Comparison of ENCODE assay signal across 20 cellular contexts in the genomic region with DNA sequence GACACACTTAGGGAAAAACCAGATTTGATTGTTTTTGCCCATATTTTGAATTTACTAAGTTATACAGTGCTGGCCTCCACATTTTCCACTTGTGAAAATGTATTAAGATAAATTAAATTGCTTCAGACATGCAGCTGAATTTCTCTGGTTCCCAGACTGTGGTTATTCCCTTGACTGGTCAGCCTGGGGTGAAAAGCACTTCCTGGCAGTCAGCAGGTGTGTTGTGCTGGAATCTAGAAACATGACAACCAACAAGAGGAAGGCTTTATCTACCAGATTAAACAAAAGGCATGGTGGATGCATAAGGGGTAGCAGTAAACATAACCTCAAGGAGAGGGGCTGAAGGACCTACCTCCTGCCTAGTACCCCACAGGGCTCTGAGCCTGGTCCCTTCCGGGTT.
DNase-seq lines count a peak whose midpoint lies in the region; ATAC-seq and TF ChIP-seq lines count a peak whose summit lies in the region.
"Had no signal": no experiment of that assay in that cellular context is flagged by ENCODE, and none has a peak within 500 bp of the region (broad histone marks: within the 10 kb centered on the region; RNA-seq: fewer than 3 reads in every experiment).

No MANE protein-coding gene starts in this region.

- TF ChIP-seq CTCF in psoas muscle (IDR thresholded peaks at IDR 0.05) = no peak

- ATAC-seq in SK-N-SH treated with all-trans-retinoic acid at 6 μM for 48 hours (peak; percentile 21; the same call in 1 of the 3 replicates), psoas muscle (peak in 1 of 4 donors; percentile 12)
- ATAC-seq: esophagus mucosa had no signal

- H3K9me3 ChIP-seq in psoas muscle = no peaks in the 10 kb centered on the region
- H3K9me3 ChIP-seq: MG63 had no signal

- H3K27me3 ChIP-seq in psoas muscle (ENCODE audit: insufficient read depth in 3 of 3, low read length in 2 of 3) = no peaks in the 10 kb centered on the region
- H3K27me3 ChIP-seq: MG63 had no signal

- WGBS in psoas muscle, 3 donors = 79 to 100% (median 87%) methylated on average over 1 of the region's 1 CpG

- intact Hi-C loops in psoas muscle (cut with DNase I) = no loop called here

- no peak overlapping the region for H3K4me3 ChIP-seq in psoas muscle
- H3K4me3 ChIP-seq: MG63 had no signal

- H3K36me3 ChIP-seq in psoas muscle (ENCODE audit: insufficient read depth in 1 of 2, low read depth in 1 of 2) = no peaks in the 10 kb centered on the region
- H3K36me3 ChIP-seq: MG63 had no signal

- peak; percentile 2 for DNase-seq in Caki2 (ENCODE audit: low read depth)
- peak; percentile 82 for DNase-seq in glomerular visceral epithelial cell (ENCODE audit: extremely low spot score)
- no peak for DNase-seq in psoas muscle
- no peak for DNase-seq in NOMO-1 (lab: John Stamatoyannopoulos, UW; ENCODE audit: unreplicated experiment in 2 of 2)
- no peak for DNase-seq in GM03348 (ENCODE audit: low spot score)
- DNase-seq in DMS79 (lab: John Stamatoyannopoulos, UW) = no peak
- no peak for DNase-seq in effector CD8-positive, alpha-beta T cell (lab: John Stamatoyannopoulos, UW)
- DNase-seq: activated CD4-positive, alpha-beta T cell treated with anti-CD3 and anti-CD28 coated beads, Interleukin-2, amount 50 U/mL, for 48 hours; activated naive CD4-positive, alpha-beta T cell treated with anti-CD3 and anti-CD28 coated beads for 36 hours; activated T-cell treated with anti-CD3 and anti-CD28 coated beads, Interleukin-2, amount 50 U/mL, for 1 hour; aorta; CD8-positive, alpha-beta memory T cell; glutamatergic neuron; immature natural killer cell; MG63; midbrain; NCI-H1694; stimulated activated naive CD4-positive, alpha-beta T cell had no signal

- H3K27ac ChIP-seq in psoas muscle = peak overlapping the region; percentile 42

- in situ Hi-C loops in Caki2 (cut with HindIII; ENCODE audit: low pct_unique_long_range_greater_than_20kb, low sequenced_read_pairs) = no loop called here

- H3K4me1 ChIP-seq in psoas muscle = peaks cover 19% of the 10 kb centered on the region

TF ChIP-seq in SK-N-SH treated with all-trans-retinoic acid at 6 μM for 48 hours, 23 proteins besides CTCF, POLR2A, EP300 and RAD21:
- TF ChIP-seq BACH2 (CRISPR knock-in tag; IDR thresholded peaks at IDR 0.05; ENCODE audit: borderline replicate concordance) (no peak), TCF4 (CRISPR knock-in tag; IDR thresholded peaks at IDR 0.05; ENCODE audit: borderline replicate concordance) (no peak), GLIS3 (CRISPR knock-in tag; IDR thresholded peaks at IDR 0.05) (no peak), ZFP3 (CRISPR knock-in tag; IDR thresholded peaks at IDR 0.05) (no peak), CSDC2 (CRISPR knock-in tag; IDR thresholded peaks at IDR 0.05) (no peak), ARNTL (CRISPR knock-in tag; IDR thresholded peaks at IDR 0.05; ENCODE audit: borderline replicate concordance, low read depth) (no peak), ZNF8 (CRISPR knock-in tag; IDR thresholded peaks at IDR 0.05) (no peak), ESRRG (CRISPR knock-in tag; IDR thresholded peaks at IDR 0.05) (no peak), ISL1 (CRISPR knock-in tag; IDR thresholded peaks at IDR 0.05) (no peak), OSR1 (CRISPR knock-in tag; IDR thresholded peaks at IDR 0.05) (no peak), ZFP30 (CRISPR knock-in tag; IDR thresholded peaks at IDR 0.05) (no peak), ZNF70 (CRISPR knock-in tag; IDR thresholded peaks at IDR 0.05) (no peak), SNAI2 (CRISPR knock-in tag; IDR thresholded peaks at IDR 0.05) (no peak), ZC3H10 (CRISPR knock-in tag; IDR thresholded peaks at IDR 0.05) (no peak)
- TF ChIP-seq, protein P1, sequence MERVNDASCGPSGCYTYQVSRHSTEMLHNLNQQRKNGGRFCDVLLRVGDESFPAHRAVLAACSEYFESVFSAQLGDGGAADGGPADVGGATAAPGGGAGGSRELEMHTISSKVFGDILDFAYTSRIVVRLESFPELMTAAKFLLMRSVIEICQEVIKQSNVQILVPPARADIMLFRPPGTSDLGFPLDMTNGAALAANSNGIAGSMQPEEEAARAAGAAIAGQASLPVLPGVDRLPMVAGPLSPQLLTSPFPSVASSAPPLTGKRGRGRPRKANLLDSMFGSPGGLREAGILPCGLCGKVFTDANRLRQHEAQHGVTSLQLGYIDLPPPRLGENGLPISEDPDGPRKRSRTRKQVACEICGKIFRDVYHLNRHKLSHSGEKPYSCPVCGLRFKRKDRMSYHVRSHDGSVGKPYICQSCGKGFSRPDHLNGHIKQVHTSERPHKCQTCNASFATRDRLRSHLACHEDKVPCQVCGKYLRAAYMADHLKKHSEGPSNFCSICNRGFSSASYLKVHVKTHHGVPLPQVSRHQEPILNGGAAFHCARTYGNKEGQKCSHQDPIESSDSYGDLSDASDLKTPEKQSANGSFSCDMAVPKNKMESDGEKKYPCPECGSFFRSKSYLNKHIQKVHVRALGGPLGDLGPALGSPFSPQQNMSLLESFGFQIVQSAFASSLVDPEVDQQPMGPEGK (CRISPR knock-in tag; IDR thresholded peaks at IDR 0.05; ENCODE audit: borderline replicate concordance) = no peak
- TF ChIP-seq, protein P2, sequence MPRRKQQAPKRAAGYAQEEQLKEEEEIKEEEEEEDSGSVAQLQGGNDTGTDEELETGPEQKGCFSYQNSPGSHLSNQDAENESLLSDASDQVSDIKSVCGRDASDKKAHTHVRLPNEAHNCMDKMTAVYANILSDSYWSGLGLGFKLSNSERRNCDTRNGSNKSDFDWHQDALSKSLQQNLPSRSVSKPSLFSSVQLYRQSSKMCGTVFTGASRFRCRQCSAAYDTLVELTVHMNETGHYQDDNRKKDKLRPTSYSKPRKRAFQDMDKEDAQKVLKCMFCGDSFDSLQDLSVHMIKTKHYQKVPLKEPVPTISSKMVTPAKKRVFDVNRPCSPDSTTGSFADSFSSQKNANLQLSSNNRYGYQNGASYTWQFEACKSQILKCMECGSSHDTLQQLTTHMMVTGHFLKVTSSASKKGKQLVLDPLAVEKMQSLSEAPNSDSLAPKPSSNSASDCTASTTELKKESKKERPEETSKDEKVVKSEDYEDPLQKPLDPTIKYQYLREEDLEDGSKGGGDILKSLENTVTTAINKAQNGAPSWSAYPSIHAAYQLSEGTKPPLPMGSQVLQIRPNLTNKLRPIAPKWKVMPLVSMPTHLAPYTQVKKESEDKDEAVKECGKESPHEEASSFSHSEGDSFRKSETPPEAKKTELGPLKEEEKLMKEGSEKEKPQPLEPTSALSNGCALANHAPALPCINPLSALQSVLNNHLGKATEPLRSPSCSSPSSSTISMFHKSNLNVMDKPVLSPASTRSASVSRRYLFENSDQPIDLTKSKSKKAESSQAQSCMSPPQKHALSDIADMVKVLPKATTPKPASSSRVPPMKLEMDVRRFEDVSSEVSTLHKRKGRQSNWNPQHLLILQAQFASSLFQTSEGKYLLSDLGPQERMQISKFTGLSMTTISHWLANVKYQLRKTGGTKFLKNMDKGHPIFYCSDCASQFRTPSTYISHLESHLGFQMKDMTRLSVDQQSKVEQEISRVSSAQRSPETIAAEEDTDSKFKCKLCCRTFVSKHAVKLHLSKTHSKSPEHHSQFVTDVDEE (CRISPR knock-in tag; IDR thresholded peaks at IDR 0.05) = no peak
- TF ChIP-seq, protein P3, sequence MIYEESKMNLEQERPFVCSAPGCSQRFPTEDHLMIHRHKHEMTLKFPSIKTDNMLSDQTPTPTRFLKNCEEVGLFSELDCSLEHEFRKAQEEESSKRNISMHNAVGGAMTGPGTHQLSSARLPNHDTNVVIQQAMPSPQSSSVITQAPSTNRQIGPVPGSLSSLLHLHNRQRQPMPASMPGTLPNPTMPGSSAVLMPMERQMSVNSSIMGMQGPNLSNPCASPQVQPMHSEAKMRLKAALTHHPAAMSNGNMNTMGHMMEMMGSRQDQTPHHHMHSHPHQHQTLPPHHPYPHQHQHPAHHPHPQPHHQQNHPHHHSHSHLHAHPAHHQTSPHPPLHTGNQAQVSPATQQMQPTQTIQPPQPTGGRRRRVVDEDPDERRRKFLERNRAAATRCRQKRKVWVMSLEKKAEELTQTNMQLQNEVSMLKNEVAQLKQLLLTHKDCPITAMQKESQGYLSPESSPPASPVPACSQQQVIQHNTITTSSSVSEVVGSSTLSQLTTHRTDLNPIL (CRISPR knock-in tag; IDR thresholded peaks at IDR 0.05; ENCODE audit: low read depth) = no peak
- TF ChIP-seq, protein P4, sequence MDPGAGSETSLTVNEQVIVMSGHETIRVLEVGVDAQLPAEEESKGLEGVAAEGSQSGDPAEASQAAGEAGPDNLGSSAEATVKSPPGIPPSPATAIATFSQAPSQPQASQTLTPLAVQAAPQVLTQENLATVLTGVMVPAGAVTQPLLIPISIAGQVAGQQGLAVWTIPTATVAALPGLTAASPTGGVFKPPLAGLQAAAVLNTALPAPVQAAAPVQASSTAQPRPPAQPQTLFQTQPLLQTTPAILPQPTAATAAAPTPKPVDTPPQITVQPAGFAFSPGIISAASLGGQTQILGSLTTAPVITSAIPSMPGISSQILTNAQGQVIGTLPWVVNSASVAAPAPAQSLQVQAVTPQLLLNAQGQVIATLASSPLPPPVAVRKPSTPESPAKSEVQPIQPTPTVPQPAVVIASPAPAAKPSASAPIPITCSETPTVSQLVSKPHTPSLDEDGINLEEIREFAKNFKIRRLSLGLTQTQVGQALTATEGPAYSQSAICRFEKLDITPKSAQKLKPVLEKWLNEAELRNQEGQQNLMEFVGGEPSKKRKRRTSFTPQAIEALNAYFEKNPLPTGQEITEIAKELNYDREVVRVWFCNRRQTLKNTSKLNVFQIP (CRISPR knock-in tag; IDR thresholded peaks at IDR 0.05; ENCODE audit: borderline replicate concordance, low read depth) = no peak

Comparison
In these comparisons a context has a peak if more than half of its experiments do, and no peak if none do; other contexts are left out.
1. DNase-seq: peak in Caki2 (single experiment) and glomerular visceral epithelial cell (single experiment); none in psoas muscle (0 of 2), NOMO-1 (0 of 2), GM03348 (single experiment), DMS79 (single experiment) and effector CD8-positive, alpha-beta T cell (single experiment).